In genomic region chr14:37985826-37986470, GRCh38 we compare ENCODE assay signal across 1 cellular context.
TF ChIP-seq lines count a peak whose summit lies in the region.

No MANE protein-coding gene starts in this region.

TF ChIP-seq in HepG2, 621 proteins besides CTCF, POLR2A, EP300 and RAD21 (continued from another document):
- TF ChIP-seq KLF6 (CRISPR knock-in tag; IDR thresholded peaks at IDR 0.05) (0 out of 2 replicates have a peak, but pooled peaks have one; percentile 24), KLF16 (CRISPR knock-in tag; IDR thresholded peaks at IDR 0.05) (0 out of 4 replicates have a peak, but pooled peaks of 1 of the 2 experiments have one; percentile 22), IRF2 (CRISPR knock-in tag; IDR thresholded peaks at IDR 0.05) (peak; percentile 42; the same call in 1 of the 2 replicates), NONO (IDR thresholded peaks at IDR 0.05) (no peak), NONO (CRISPR knock-in tag; conservative IDR thresholded peaks at IDR 0.05) (0 out of 2 replicates have a peak, but pooled peaks have one; percentile 30), ZNF3 (CRISPR knock-in tag; IDR thresholded peaks at IDR 0.05) (peak; percentile 72; the same call in 1 of the 2 replicates), PITX1 (CRISPR knock-in tag; IDR thresholded peaks at IDR 0.05) (0 out of 2 replicates have a peak, but pooled peaks have one; percentile 12)
TF ChIP-seq in HepG2: peak in this region for 16.
